Comparison of ENCODE assay signal across 8 cellular contexts in genomic region chr14:77320238-77320935, GRCh38. TPM values are rescaled to one million over a fixed set of nuclear protein-coding genes. Genes with fewer than 3 reads are reported as not detected.
DNase-seq lines count a peak whose midpoint lies in the region; ATAC-seq and TF ChIP-seq lines count a peak whose summit lies in the region.

Gene POMT2, minus strand, starts transcription at chr14:77320883. Its CDS starts 202 bp downstream, at chr14:77320681.

- ATAC-seq in GM18868 (IDR thresholded peaks at IDR 0.05; ENCODE audit: unreplicated experiment) (peak; percentile 71), HG03108 (IDR thresholded peaks at IDR 0.05; ENCODE audit: unreplicated experiment) (peak; percentile 64), WTC11 (peak; percentile 64)

- H3K36me3 ChIP-seq in spleen: no peaks in the 10 kb centered on the region

- no peaks in the 10 kb centered on the region; the same call in 1 of the 2 replicates for H3K9me3 ChIP-seq in AG04450 (ENCODE audit: control insufficient read depth, insufficient read depth, low read length)
- no peaks in the 10 kb centered on the region for H3K9me3 ChIP-seq in spleen

- H3K4me1 Mint-ChIP-seq in WTC11: peaks cover 46% of the 10 kb centered on the region

- peaks cover 11 to 36% (median 19%) of the 10 kb centered on the region in 6 donors for H3K4me1 ChIP-seq in spleen

- WGBS in spleen, 5 donors: 0 to 3% (median 1%) methylated on average over 20 to 69 of the region's 69 CpGs

- peak within 1 kb of the TSS; percentile 96 for H3K4me3 Mint-ChIP-seq in WTC11

- POLR2A ChIA-PET in AG04450 (lab: Yijun Ruan, JAX) (interaction anchor here (0.5 to 2.1 kb wide), 6 partner anchors 9 to 415 kb away, joined by 3 to 24 read pairs (median 5); partner anchors contain the start of genes CIPC, SAMD15 and TMED8), WTC11 (lab: Charles Lee) (interaction anchor here (0.9 to 1.9 kb wide), 2 partner anchors 57 to 138 kb away, joined by 5 to 7 read pairs; partner anchors contain the start of genes AHSA1, SAMD15, TMED8 and VIPAS39)

- CTCF ChIA-PET in AG04450 (lab: Charles Lee): interaction anchor here (0.8 to 1.6 kb wide), 7 partner anchors 19 to 231 kb away, joined by 3 to 12 read pairs (median 4); partner anchors contain the start of genes SAMD15 and TMED8
- CTCF ChIA-PET in WTC11 (lab: Charles Lee): interaction anchor here (0.7 to 2.3 kb wide), 16 partner anchors 9 to 359 kb away, joined by 3 to 12 read pairs (median 4); partner anchors contain the start of genes SAMD15, TMED8, TMEM63C and VIPAS39

- intact Hi-C loops in spleen (cut with DNase I; ENCODE audit: low total_unique reads): no loop called here

- TF ChIP-seq POLR2A in spleen (IDR thresholded peaks at IDR 0.05): peak in 1 of 3 donors; percentile 33

- H3K27me3 Mint-ChIP-seq in WTC11 (ENCODE audit: low read depth): no peaks in the 10 kb centered on the region; the same call in 1 of the 2 replicates

- DNase-seq in AG04450 (ENCODE audit: low read depth, low spot score): peak; percentile 63
- peak; percentile 94 for DNase-seq in NCI-H2227 (lab: John Stamatoyannopoulos, UW; ENCODE audit: unreplicated experiment)
- peak; percentile 98 for DNase-seq in WTC11 (ENCODE audit: low spot score)
- DNase-seq in cardiac fibroblast (ENCODE audit: low read depth in 2 of 2): peak; percentile 89 to 91
- DNase-seq in iPS-NIHi7 (ENCODE audit: extremely low spot score): peak; percentile 91
- peak; percentile 98 for DNase-seq in spleen

- no peaks in the 10 kb centered on the region for H3K36me3 Mint-ChIP-seq in WTC11

- peak within 1 kb of the TSS; percentile 95 for H3K27ac ChIP-seq in AG04450 (ENCODE audit: low read depth, low read length)
- H3K27ac ChIP-seq in spleen: peak within 1 kb of the TSS; percentile 95 to 99 (median 96)

- no peaks in the 10 kb centered on the region for H3K9me3 Mint-ChIP-seq in WTC11

- peak within 1 kb of the TSS; percentile 100 for H3K27ac Mint-ChIP-seq in WTC11

- no peaks in the 10 kb centered on the region for H3K27me3 ChIP-seq in AG04450 (ENCODE audit: control insufficient read depth, insufficient read depth, low read length)
- H3K27me3 ChIP-seq in spleen (replicated peaks in 1 of 7): no peaks in the 10 kb centered on the region

- H3K4me3 ChIP-seq in AG04450 (ENCODE audit: low read depth, low read length): peak within 1 kb of the TSS; percentile 91
- peak within 1 kb of the TSS; percentile 75 to 96 for H3K4me3 ChIP-seq in cardiac fibroblast (replicated peaks in 1 of 2; ENCODE audit: low read depth in 2 of 2, low read length in 2 of 2)
- peak within 1 kb of the TSS; percentile 86 to 100 (median 100) for H3K4me3 ChIP-seq in spleen

- TF ChIP-seq CTCF in AG04450 (IDR thresholded peaks at IDR 0.05; ENCODE audit: low read depth, low read length) (peak; percentile 34; the same call in 1 of the 2 replicates), WTC11 (IDR thresholded peaks at IDR 0.05) (no peak), cardiac fibroblast (IDR thresholded peaks at IDR 0.05; ENCODE audit: low read depth, low read length) (no peak), spleen (IDR thresholded peaks at IDR 0.05 in 8 of 11, conservative IDR thresholded peaks at IDR 0.05 in 3 of 11) (peak in 10 of 11 experiments; percentile 18 to 75 (median 58))

TF ChIP-seq in WTC11, 78 proteins besides CTCF, POLR2A, EP300 and RAD21 (continues in another document):
- TF ChIP-seq, protein P1, sequence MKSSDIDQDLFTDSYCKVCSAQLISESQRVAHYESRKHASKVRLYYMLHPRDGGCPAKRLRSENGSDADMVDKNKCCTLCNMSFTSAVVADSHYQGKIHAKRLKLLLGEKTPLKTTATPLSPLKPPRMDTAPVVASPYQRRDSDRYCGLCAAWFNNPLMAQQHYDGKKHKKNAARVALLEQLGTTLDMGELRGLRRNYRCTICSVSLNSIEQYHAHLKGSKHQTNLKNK (CRISPR knock-in tag; IDR thresholded peaks at IDR 0.05): no peak
- TF ChIP-seq, protein P2, sequence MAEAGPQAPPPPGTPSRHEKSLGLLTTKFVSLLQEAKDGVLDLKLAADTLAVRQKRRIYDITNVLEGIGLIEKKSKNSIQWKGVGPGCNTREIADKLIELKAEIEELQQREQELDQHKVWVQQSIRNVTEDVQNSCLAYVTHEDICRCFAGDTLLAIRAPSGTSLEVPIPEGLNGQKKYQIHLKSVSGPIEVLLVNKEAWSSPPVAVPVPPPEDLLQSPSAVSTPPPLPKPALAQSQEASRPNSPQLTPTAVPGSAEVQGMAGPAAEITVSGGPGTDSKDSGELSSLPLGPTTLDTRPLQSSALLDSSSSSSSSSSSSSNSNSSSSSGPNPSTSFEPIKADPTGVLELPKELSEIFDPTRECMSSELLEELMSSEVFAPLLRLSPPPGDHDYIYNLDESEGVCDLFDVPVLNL (CRISPR knock-in tag; IDR thresholded peaks at IDR 0.05; ENCODE audit: borderline replicate concordance, low read depth): no peak
- TF ChIP-seq SMAD4 (CRISPR knock-in tag; IDR thresholded peaks at IDR 0.05) (no peak), IRF1 (CRISPR knock-in tag; IDR thresholded peaks at IDR 0.05) (no peak), ZBTB21 (CRISPR knock-in tag; IDR thresholded peaks at IDR 0.05; ENCODE audit: borderline replicate concordance) (0 out of 2 replicates have a peak, but pooled peaks have one; percentile 41), ZNF232 (CRISPR knock-in tag; IDR thresholded peaks at IDR 0.05) (no peak), TCF7 (CRISPR knock-in tag; IDR thresholded peaks at IDR 0.05; ENCODE audit: low read depth) (no peak), GABPB1 (CRISPR knock-in tag; IDR thresholded peaks at IDR 0.05) (no peak), ESRRA (CRISPR knock-in tag; IDR thresholded peaks at IDR 0.05; ENCODE audit: borderline replicate concordance) (no peak; the same call in 1 of the 2 replicates), SP1 (CRISPR knock-in tag; conservative IDR thresholded peaks at IDR 0.05) (no peak), MXD4 (CRISPR knock-in tag; IDR thresholded peaks at IDR 0.05; ENCODE audit: borderline replicate concordance) (no peak), ZNF512 (CRISPR knock-in tag; IDR thresholded peaks at IDR 0.05; ENCODE audit: borderline replicate concordance) (no peak), MYBL2 (CRISPR knock-in tag; IDR thresholded peaks at IDR 0.05) (no peak; the same call in 1 of the 2 replicates), ETV6 (CRISPR knock-in tag; IDR thresholded peaks at IDR 0.05) (0 out of 2 replicates have a peak, but pooled peaks have one; percentile 21)
- TF ChIP-seq, protein P3, sequence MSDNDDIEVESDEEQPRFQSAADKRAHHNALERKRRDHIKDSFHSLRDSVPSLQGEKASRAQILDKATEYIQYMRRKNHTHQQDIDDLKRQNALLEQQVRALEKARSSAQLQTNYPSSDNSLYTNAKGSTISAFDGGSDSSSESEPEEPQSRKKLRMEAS (CRISPR knock-in tag; IDR thresholded peaks at IDR 0.05): no peak
- TF ChIP-seq, protein P4, sequence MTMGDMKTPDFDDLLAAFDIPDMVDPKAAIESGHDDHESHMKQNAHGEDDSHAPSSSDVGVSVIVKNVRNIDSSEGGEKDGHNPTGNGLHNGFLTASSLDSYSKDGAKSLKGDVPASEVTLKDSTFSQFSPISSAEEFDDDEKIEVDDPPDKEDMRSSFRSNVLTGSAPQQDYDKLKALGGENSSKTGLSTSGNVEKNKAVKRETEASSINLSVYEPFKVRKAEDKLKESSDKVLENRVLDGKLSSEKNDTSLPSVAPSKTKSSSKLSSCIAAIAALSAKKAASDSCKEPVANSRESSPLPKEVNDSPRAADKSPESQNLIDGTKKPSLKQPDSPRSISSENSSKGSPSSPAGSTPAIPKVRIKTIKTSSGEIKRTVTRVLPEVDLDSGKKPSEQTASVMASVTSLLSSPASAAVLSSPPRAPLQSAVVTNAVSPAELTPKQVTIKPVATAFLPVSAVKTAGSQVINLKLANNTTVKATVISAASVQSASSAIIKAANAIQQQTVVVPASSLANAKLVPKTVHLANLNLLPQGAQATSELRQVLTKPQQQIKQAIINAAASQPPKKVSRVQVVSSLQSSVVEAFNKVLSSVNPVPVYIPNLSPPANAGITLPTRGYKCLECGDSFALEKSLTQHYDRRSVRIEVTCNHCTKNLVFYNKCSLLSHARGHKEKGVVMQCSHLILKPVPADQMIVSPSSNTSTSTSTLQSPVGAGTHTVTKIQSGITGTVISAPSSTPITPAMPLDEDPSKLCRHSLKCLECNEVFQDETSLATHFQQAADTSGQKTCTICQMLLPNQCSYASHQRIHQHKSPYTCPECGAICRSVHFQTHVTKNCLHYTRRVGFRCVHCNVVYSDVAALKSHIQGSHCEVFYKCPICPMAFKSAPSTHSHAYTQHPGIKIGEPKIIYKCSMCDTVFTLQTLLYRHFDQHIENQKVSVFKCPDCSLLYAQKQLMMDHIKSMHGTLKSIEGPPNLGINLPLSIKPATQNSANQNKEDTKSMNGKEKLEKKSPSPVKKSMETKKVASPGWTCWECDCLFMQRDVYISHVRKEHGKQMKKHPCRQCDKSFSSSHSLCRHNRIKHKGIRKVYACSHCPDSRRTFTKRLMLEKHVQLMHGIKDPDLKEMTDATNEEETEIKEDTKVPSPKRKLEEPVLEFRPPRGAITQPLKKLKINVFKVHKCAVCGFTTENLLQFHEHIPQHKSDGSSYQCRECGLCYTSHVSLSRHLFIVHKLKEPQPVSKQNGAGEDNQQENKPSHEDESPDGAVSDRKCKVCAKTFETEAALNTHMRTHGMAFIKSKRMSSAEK (CRISPR knock-in tag; IDR thresholded peaks at IDR 0.05; ENCODE audit: borderline replicate concordance): no peak

RNA-seq across cellular contexts. Expression of gene POMT2, which starts in this region (rescaled TPM):
- 11.0 and 17.2 TPM in 2 replicates for polyA plus RNA-seq in AG04450 (2011; rRNA removed)
- polyA minus RNA-seq in AG04450 (2011; rRNA and poly(A)+ RNA removed): 24.1 and 31.8 TPM in 2 replicates
- total RNA-seq in WTC11 (2021): 31.3 to 38.7 TPM (median 35.2 TPM) in 3 replicates
- 10 to 100 TPM; 10.1 to 23.6 (median 18.8) TPM for total RNA-seq in spleen
- 10 to 100 TPM in 2 of 3 donors, 1 to 10 TPM in 1; 5.4 to 16.8 (median 16.4) TPM for polyA plus RNA-seq in spleen

Comparison
In these comparisons a context has a peak if more than half of its experiments do, and no peak if none do; other contexts are left out.
1. Peak in every context shown above with its lines: DNase-seq, ATAC-seq, H3K4me3 ChIP-seq and H3K27ac ChIP-seq.
2. CTCF ChIP-seq: peak in AG04450 (single experiment) and spleen (10 of 11); none in WTC11 (single experiment) and cardiac fibroblast (single experiment).